7 cellular contexts compared by ENCODE assay signal in genomic region chr17:76268015-76268749, GRCh38. TPM values are rescaled to one million over a fixed set of nuclear protein-coding genes. Genes with fewer than 3 reads are reported as not detected.
DNase-seq lines count a peak whose midpoint lies in the region; ATAC-seq, FAIRE-seq and TF ChIP-seq lines count a peak whose summit lies in the region.

No MANE protein-coding gene starts in this region.

- no peak overlapping the region for H2AK5ac ChIP-seq in H9 (ENCODE audit: insufficient read length, low read length)

- H2BK120ac ChIP-seq in H9 (ENCODE audit: low read depth, low read length, poor library complexity, severe bottlenecking): no peak overlapping the region

- peak overlapping the region; percentile 84 for H3K4me3 ChIP-seq in GM12878

- H3K4me3 Mint-ChIP-seq in H9: peak overlapping the region; percentile 21 to 49; a peak in 3 of 5 replicates

- no peak overlapping the region for H2BK5ac ChIP-seq in H9 (ENCODE audit: insufficient read length, low read length)

- TF ChIP-seq RAD21 in GM12878 (IDR thresholded peaks at IDR 0.05; ENCODE audit: insufficient read depth, low read depth, low read length): no peak

- H3K9ac ChIP-seq in H9 (ENCODE audit: extremely low read depth, insufficient read length, low read length) (no peak overlapping the region), GM12878 (ENCODE audit: control insufficient read depth, insufficient read depth, low read length) (peak overlapping the region; percentile 93)

- RAD21 ChIA-PET in GM12878 (lab: Charles Lee; ENCODE audit: unreplicated experiment): interaction anchor here (0.7 to 18.5 kb wide), 13 partner anchors 9 to 364 kb away, joined by 3 to 419 read pairs (median 6); partner anchors contain the start of genes MRPL38 and PRPSAP1

- H3K18ac ChIP-seq in H9 (ENCODE audit: insufficient read length, low read depth, low read length): no peak overlapping the region

- no peaks in the 10 kb centered on the region for H3K27me3 Mint-ChIP-seq in H9 (ENCODE audit: low read depth)

- H3K4me1 ChIP-seq in H9 (ENCODE audit: insufficient read depth, low read length): peaks cover 5% of the 10 kb centered on the region
- H3K4me1 ChIP-seq in GM12878 (ENCODE audit: control insufficient read depth, insufficient read depth, low read length): peaks cover 49% of the 10 kb centered on the region

- DNase-seq in H9: no peak
- DNase-seq in T-helper 2 cell: peak in 4 of 5 experiments; percentile 57 to 83 (median 68)
- DNase-seq in GM12878 (ENCODE audit: low read depth, low spot score): peak; percentile 76
- DNase-seq in iris pigment epithelial cell (ENCODE audit: low read depth): peak; percentile 91
- DNase-seq in stimulated activated CD4-positive, alpha-beta T cell treated with anti-CD3 and anti-CD28 coated beads, Interleukin-1b, Interleukin-23, amount 100 ng/mL, for 4 hours (ENCODE audit: low read depth in 2 of 2): peak; percentile 65 to 68

- CTCF ChIA-PET in GM12878 (lab: Yijun Ruan, JAX): interaction anchor here (1.1 to 10.6 kb wide), 5 partner anchors 12 to 145 kb away, joined by 3 to 160 read pairs (median 6); no protein-coding TSS in a partner anchor

- H3K79me2 ChIP-seq in H9 (ENCODE audit: insufficient read depth, low read length) (peaks cover 2% of the 10 kb centered on the region; the same call in 1 of the 2 replicates), GM12878 (ENCODE audit: control insufficient read depth, insufficient read depth, low read length) (peaks cover 72% of the 10 kb centered on the region)

- H2AFZ ChIP-seq in H9 (ENCODE audit: low read length): no peak overlapping the region
- H2AFZ ChIP-seq in GM12878 (ENCODE audit: control insufficient read depth, low read depth, low read length): no peak overlapping the region

- H4K5ac ChIP-seq in H9 (ENCODE audit: insufficient read length, low read depth, low read length): no peak overlapping the region

- POLR2A ChIA-PET in GM12878 (lab: Charles Lee): interaction anchor here (0.7 to 17.9 kb wide), 7 partner anchors 6 to 146 kb away, joined by 3 to 427 read pairs (median 9); partner anchors contain the start of genes RNF157 and UBALD2

- intact Hi-C loops in GM12878 (cut with micrococcal nuclease; ENCODE audit: unreplicated experiment): loop anchor here (5.0 to 10.0 kb wide), 2 partner anchors 36 to 483 kb away; partner anchors contain the start of gene UNK

- no peak for TF ChIP-seq CTCF in H9 (conservative IDR thresholded peaks at IDR 0.05)
- no peak for TF ChIP-seq CTCF in GM12878 (IDR thresholded peaks at IDR 0.05 in 2 of 3, conservative IDR thresholded peaks at IDR 0.05 in 1 of 3; ENCODE audit: control insufficient read depth in 2 of 3, extremely low read depth in 1 of 3, insufficient read depth in 1 of 3, low read depth in 3 of 3, low read length in 3 of 3)

- no peak overlapping the region for H3K27ac ChIP-seq in H9 (ENCODE audit: insufficient read length, low read depth, low read length)
- H3K27ac ChIP-seq in GM12878 (ENCODE audit: control insufficient read depth, insufficient read depth): peak overlapping the region; percentile 99

- H3K4me2 ChIP-seq in H9 (ENCODE audit: insufficient read depth, insufficient read length, low read length) (no peak overlapping the region), GM12878 (ENCODE audit: control insufficient read depth, insufficient read depth) (peak overlapping the region; percentile 99)

- no peaks in the 10 kb centered on the region for H3K27me3 ChIP-seq in H9 (ENCODE audit: insufficient read depth, low read length)
- H3K27me3 ChIP-seq in GM12878 (replicated peaks in 1 of 2; ENCODE audit: control insufficient read depth in 2 of 2, insufficient read depth in 2 of 2, low read length in 1 of 2): no peaks in the 10 kb centered on the region

- no peak overlapping the region for H3K4ac ChIP-seq in H9 (ENCODE audit: low read depth, low read length)

- WGBS in H9 (ENCODE audit: extremely low coverage, insufficient read length, low lambda C conversion rate): no CpG with 5 or more reads among the region's 9 CpGs
- 2% methylated on average over 9 of the region's 9 CpGs for WGBS in GM12878 (ENCODE audit: insufficient coverage, insufficient replicate concordance, low lambda C conversion rate, missing lambda C conversion rate)

- H3K27ac Mint-ChIP-seq in H9: peak overlapping the region; percentile 44 to 88 (median 73); a peak in 4 of 7 replicates

- no peak overlapping the region for H2BK12ac ChIP-seq in H9 (ENCODE audit: insufficient read length, low read depth, low read length)

- no peak overlapping the region for H3K23ac ChIP-seq in H9 (ENCODE audit: insufficient read length, low read depth, low read length)

- peak in 1 of 2 experiments; percentile 71; a peak in 1 of 4 replicates for TF ChIP-seq EP300 in GM12878 (IDR thresholded peaks at IDR 0.05; ENCODE audit: borderline replicate concordance in 1 of 2, control insufficient read depth in 1 of 2, low read depth in 2 of 2, low read length in 2 of 2)

- H2BK15ac ChIP-seq in H9 (ENCODE audit: low read depth, low read length): no peak overlapping the region

- H3K14ac ChIP-seq in H9 (ENCODE audit: insufficient read depth, low read length): no peak overlapping the region

- no peaks in the 10 kb centered on the region for H3K9me3 ChIP-seq in H9 (ENCODE audit: control insufficient read depth, low read depth, low read length)
- no peaks in the 10 kb centered on the region for H3K9me3 ChIP-seq in GM12878 (replicated peaks; ENCODE audit: control insufficient read depth, insufficient read depth, low read length)

- peaks cover 7% of the 10 kb centered on the region for H3K79me1 ChIP-seq in H9 (ENCODE audit: insufficient read depth, low read depth, low read length, poor library complexity, severe bottlenecking)

- H3K36me3 ChIP-seq in GM12878 (ENCODE audit: control insufficient read depth in 2 of 2, insufficient read depth in 2 of 2, low read length in 1 of 2): no peaks in the 10 kb centered on the region; a peak in 1 of 4 replicates

- ATAC-seq in GM12878 (peak; percentile 6), GM18873 (IDR thresholded peaks at IDR 0.05; ENCODE audit: low FRiP score, unreplicated experiment) (no peak), HG03521 (IDR thresholded peaks at IDR 0.05; ENCODE audit: unreplicated experiment) (no peak)

- no peak overlapping the region for H2BK20ac ChIP-seq in H9 (ENCODE audit: low read depth, low read length, poor library complexity, severe bottlenecking)

- peaks cover 4% of the 10 kb centered on the region for H3K23me2 ChIP-seq in H9 (ENCODE audit: insufficient read length, low read depth, low read length, poor library complexity, severe bottlenecking)

- peaks cover 35 to 54% of the 10 kb centered on the region in 2 experiments for H3K4me1 Mint-ChIP-seq in H9

- H3K56ac ChIP-seq in H9 (ENCODE audit: insufficient read length, low read depth, low read length): no peak overlapping the region

- no peak overlapping the region for H4K91ac ChIP-seq in H9 (ENCODE audit: insufficient read length, low read depth, low read length)

- SMC1A ChIA-PET in GM12878 (lab: Charles Lee; ENCODE audit: uncharacterized antibody, unreplicated experiment): interaction anchor here (2.2 to 10.2 kb wide), 8 partner anchors 11 to 143 kb away, joined by 11 to 152 read pairs (median 16); no protein-coding TSS in a partner anchor

- H3K9me3 Mint-ChIP-seq in H9: no peaks in the 10 kb centered on the region

- no peak overlapping the region for H3T11ph ChIP-seq in H9 (ENCODE audit: low read length)

- FAIRE-seq in GM12878 (lab: Jason Lieb, UNC): peak; percentile 72

- no peaks in the 10 kb centered on the region for H4K20me1 ChIP-seq in H9 (ENCODE audit: control insufficient read depth, insufficient read depth, insufficient read length)
- H4K20me1 ChIP-seq in GM12878 (ENCODE audit: control insufficient read depth, insufficient read depth): no peaks in the 10 kb centered on the region

- peaks cover 2 to 15% (median 10%) of the 10 kb centered on the region in 3 experiments; a peak in 6 of 7 replicates for H3K36me3 Mint-ChIP-seq in H9 (ENCODE audit: insufficient read depth in 1 of 3, low read depth in 3 of 3)

- no peak overlapping the region for H4K8ac ChIP-seq in H9 (replicated peaks; ENCODE audit: insufficient read length, low read depth, low read length)

- TSS peak; percentile 86 for BruUV-seq in GM12878 (replicated peaks; lab: Mats Ljungman, UMichigan)

- in situ Hi-C loops in GM12878 (cut with MboI): loop anchor here (25.0 kb wide), 2 partner anchors 1194 to 1894 kb away; partner anchors contain the start of gene SYNGR2

- TF ChIP-seq POLR2A in GM12878 (IDR thresholded peaks at IDR 0.05; ENCODE audit: low read depth, low read length): peak; percentile 94

RNA-seq across cellular contexts. Expression of gene UBALD2, which starts 3.0 kb away (rescaled TPM):
- total RNA-seq in H9 (2021): 25.8 and 26.7 TPM in 2 replicates
- 10.7 and 18.0 TPM in 2 replicates for total RNA-seq in GM12878 (2013; cell fraction: nucleolus; rRNA removed)
- 54.7 and 63.4 TPM in 2 replicates for total RNA-seq in GM12878 (2014; rRNA removed)
- total RNA-seq in GM12878 (2014; rRNA removed; fragmentation: Illumina TruSeq; extraction: Trizol): 12.3 and 17.1 TPM in 2 replicates
- 130 and 132 TPM in 2 replicates for total RNA-seq in GM12878 (2021)
- 44.7 TPM for polyA plus RNA-seq in GM12878 (2011; ENCODE audit: low read depth)
- polyA plus RNA-seq in GM12878 (2011; rRNA removed): 50.3 and 165 TPM in 2 replicates
- polyA plus RNA-seq in GM12878 (2011; cell fraction: cytosol; rRNA removed): 54.9 and 77.4 TPM in 2 replicates
- polyA plus RNA-seq in GM12878 (2011; cell fraction: nucleus; rRNA removed): 56.6 and 64.5 TPM in 2 replicates
- 98.6 and 132 TPM in 2 replicates for polyA plus RNA-seq in GM12878 (2012)
- 12.1 and 24.0 TPM in 2 replicates for polyA plus RNA-seq in GM12878 (2014; fragmentation: Illumina TruSeq; extraction: Trizol)
- 10 to 100 TPM in 1 of 2 experiments, 1 to 10 TPM in 1; 4.4 to 16.4 TPM for polyA plus RNA-seq in GM12878 (2014; fragmentation: Nextera tagmentation; extraction: Ambion mirVana)
- polyA plus RNA-seq in GM12878 (2014; rRNA removed): 66.4 and 81.1 TPM in 2 replicates
- polyA plus RNA-seq in GM12878 (2016; fragmentation: Nextera tagmentation; extraction: Ambion mirVana): 1 to 10 TPM; 2.8 TPM
- 24.4 and 40.4 TPM in 2 replicates for polyA minus RNA-seq in GM12878 (2011; rRNA and poly(A)+ RNA removed)
- 55.5 and 60.7 TPM in 2 replicates for polyA minus RNA-seq in GM12878 (2011; cell fraction: cytosol; rRNA and poly(A)+ RNA removed)
- polyA minus RNA-seq in GM12878 (2011; cell fraction: nucleus; rRNA and poly(A)+ RNA removed): 18.3 and 30.3 TPM in 2 replicates

RNA-seq across cellular contexts. Expression of gene RNF157, which starts 27.9 kb away (rescaled TPM):
- total RNA-seq in H9 (2021): 7.7 and 9.9 TPM in 2 replicates
- 1.4 and 2.8 TPM in 2 replicates for total RNA-seq in GM12878 (2013; cell fraction: nucleolus; rRNA removed)
- 9.7 and 10.4 TPM in 2 replicates for total RNA-seq in GM12878 (2014; rRNA removed)
- 10.4 and 11.8 TPM in 2 replicates for total RNA-seq in GM12878 (2014; rRNA removed; fragmentation: Illumina TruSeq; extraction: Trizol)
- 14.8 and 17.9 TPM in 2 replicates for total RNA-seq in GM12878 (2021)
- 5.8 TPM for polyA plus RNA-seq in GM12878 (2011; ENCODE audit: low read depth)
- polyA plus RNA-seq in GM12878 (2011; rRNA removed): 6.0 and 7.3 TPM in 2 replicates
- polyA plus RNA-seq in GM12878 (2011; cell fraction: cytosol; rRNA removed): 7.3 and 8.6 TPM in 2 replicates
- polyA plus RNA-seq in GM12878 (2011; cell fraction: nucleus; rRNA removed): 3.7 and 4.7 TPM in 2 replicates
- polyA plus RNA-seq in GM12878 (2012): 6.4 and 8.4 TPM in 2 replicates
- 14.1 and 15.9 TPM in 2 replicates for polyA plus RNA-seq in GM12878 (2014; fragmentation: Illumina TruSeq; extraction: Trizol)
- 1 to 10 TPM; 5.2 to 9.5 TPM for polyA plus RNA-seq in GM12878 (2014; fragmentation: Nextera tagmentation; extraction: Ambion mirVana)
- 12.1 and 12.3 TPM in 2 replicates for polyA plus RNA-seq in GM12878 (2014; rRNA removed)
- polyA plus RNA-seq in GM12878 (2016; fragmentation: Nextera tagmentation; extraction: Ambion mirVana): 1 to 10 TPM; 1.4 to 3.4 TPM
- 6.6 and 10.4 TPM in 2 replicates for polyA minus RNA-seq in GM12878 (2011; rRNA and poly(A)+ RNA removed)
- polyA minus RNA-seq in GM12878 (2011; cell fraction: cytosol; rRNA and poly(A)+ RNA removed): 3.1 and 4.8 TPM in 2 replicates
- polyA minus RNA-seq in GM12878 (2011; cell fraction: nucleus; rRNA and poly(A)+ RNA removed): 2.5 and 6.2 TPM in 2 replicates

RNA-seq across cellular contexts. Expression of gene QRICH2, which starts 39.9 kb away (rescaled TPM):
- total RNA-seq in H9 (2021): 2.2 and 3.2 TPM in 2 replicates
- total RNA-seq in GM12878 (2013; cell fraction: nucleolus; rRNA removed): 1.3 and 1.8 TPM in 2 replicates
- 0.23 and 0.27 TPM in 2 replicates for total RNA-seq in GM12878 (2014; rRNA removed)
- total RNA-seq in GM12878 (2014; rRNA removed; fragmentation: Illumina TruSeq; extraction: Trizol): 0.18 and 0.27 TPM in 2 replicates
- total RNA-seq in GM12878 (2021): 0.35 and 0.72 TPM in 2 replicates
- 0.17 TPM for polyA plus RNA-seq in GM12878 (2011; ENCODE audit: low read depth)
- 0.07 and 0.15 TPM in 2 replicates for polyA plus RNA-seq in GM12878 (2011; rRNA removed)
- polyA plus RNA-seq in GM12878 (2011; cell fraction: cytosol; rRNA removed): 0.22 and 0.28 TPM in 2 replicates
- polyA plus RNA-seq in GM12878 (2011; cell fraction: nucleus; rRNA removed): 0.73 and 0.76 TPM in 2 replicates
- polyA plus RNA-seq in GM12878 (2012): 0.27 and 0.32 TPM in 2 replicates
- 0.12 TPM in 1 of 2 replicates, not detected in the other for polyA plus RNA-seq in GM12878 (2014; fragmentation: Illumina TruSeq; extraction: Trizol)
- under 1 TPM; 0.04 to 0.05 TPM for polyA plus RNA-seq in GM12878 (2014; fragmentation: Nextera tagmentation; extraction: Ambion mirVana)
- 0.44 and 0.58 TPM in 2 replicates for polyA plus RNA-seq in GM12878 (2014; rRNA removed)
- under 1 TPM; 0.51 to 0.54 TPM for polyA plus RNA-seq in GM12878 (2016; fragmentation: Nextera tagmentation; extraction: Ambion mirVana)
- polyA minus RNA-seq in GM12878 (2011; rRNA and poly(A)+ RNA removed): 1.4 and 1.8 TPM in 2 replicates
- 0.31 TPM in 1 of 2 replicates, not detected in the other for polyA minus RNA-seq in GM12878 (2011; cell fraction: cytosol; rRNA and poly(A)+ RNA removed)
- polyA minus RNA-seq in GM12878 (2011; cell fraction: nucleus; rRNA and poly(A)+ RNA removed): 0.36 and 1.1 TPM in 2 replicates
